ENCODE assay signal across 17 cellular contexts in the genomic region with DNA sequence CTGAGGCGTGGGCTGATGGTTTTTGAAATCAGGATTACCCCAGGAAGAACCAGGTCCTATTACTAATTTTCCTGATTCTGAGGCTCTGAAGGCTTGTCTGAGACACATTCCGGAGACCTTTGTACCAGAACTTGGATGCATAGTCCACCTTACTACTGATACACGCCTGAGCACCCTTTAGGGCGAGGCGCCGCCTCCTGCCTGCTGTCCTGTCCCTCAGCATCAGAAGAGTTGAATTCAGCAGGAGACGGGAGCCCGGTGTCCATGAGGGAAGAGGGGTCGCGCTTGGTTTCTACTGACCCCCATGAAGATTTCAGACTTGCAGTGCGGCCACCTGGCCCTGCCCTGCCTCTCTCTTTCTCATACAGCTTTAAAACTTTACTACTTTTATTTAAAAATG. TPM values are rescaled to one million over a fixed set of nuclear protein-coding genes. Genes with fewer than 3 reads are reported as not detected.
DNase-seq lines count a peak whose midpoint lies in the region; ATAC-seq, FAIRE-seq and TF ChIP-seq lines count a peak whose summit lies in the region.
"Had no signal": no experiment of that assay in that cellular context is flagged by ENCODE, and none has a peak within 500 bp of the region (broad histone marks: within the 10 kb centered on the region; RNA-seq: fewer than 3 reads in every experiment).

No MANE protein-coding gene starts in this region.

- POLR2A ChIA-PET in CD8-positive, alpha-beta memory T cell (lab: Charles Lee) = no interaction called here
- POLR2A ChIA-PET in WTC11 (lab: Charles Lee) (no interaction called here), endothelial cell of umbilical vein (lab: Charles Lee) (no interaction called here)

- TF ChIP-seq CTCF in WTC11 (IDR thresholded peaks at IDR 0.05) = no peak
- TF ChIP-seq CTCF in endothelial cell of umbilical vein (IDR thresholded peaks at IDR 0.05; ENCODE audit: extremely low read depth in 1 of 2, insufficient read depth in 1 of 2, low read depth in 1 of 2, low read length in 2 of 2) = no peak

- H3K27me3 ChIP-seq in CD8-positive, alpha-beta memory T cell (ENCODE audit: insufficient read depth, low read length, poor library complexity, severe bottlenecking) = no peaks in the 10 kb centered on the region
- H3K27me3 ChIP-seq in endothelial cell of umbilical vein (ENCODE audit: control insufficient read depth in 2 of 2, insufficient read depth in 2 of 2, low read length in 2 of 2) = no peaks in the 10 kb centered on the region
- H3K27me3 ChIP-seq: ascending aorta, pancreas, SJCRH30 had no signal

- peaks cover 0 to 1% of the 10 kb centered on the region in 2 donors for H3K27me3 Mint-ChIP-seq in CD8-positive, alpha-beta memory T cell
- no peaks in the 10 kb centered on the region for H3K27me3 Mint-ChIP-seq in WTC11 (ENCODE audit: low read depth)

- DNase-seq in CD8-positive, alpha-beta memory T cell = no peak
- DNase-seq in WTC11 (ENCODE audit: low spot score) (no peak), endothelial cell of umbilical vein (ENCODE audit: low read depth, low spot score) (no peak), posterior vena cava (ENCODE audit: low spot score) (peak; percentile 61), cortex of kidney (lab: John Stamatoyannopoulos, UW) (no peak), activated gamma-delta T cell (lab: John Stamatoyannopoulos, UW) (no peak)
- no peak for DNase-seq in stimulated activated CD4-positive, alpha-beta T cell treated with anti-CD3 and anti-CD28 coated beads, Interleukin-12 subunit alpha, Interleukin-12 subunit beta, amount 100 ng/mL, for 4 hours
- DNase-seq: activated T-cell treated with anti-CD3 and anti-CD28 coated beads, Interleukin-2, amount 50 U/mL, for 4 hours; AML-193; KBM-7; NCI-H2029 treated with DMSO at 0.1 percent for 48 hours; NCI-H510A treated with DMSO at 0.1 percent for 48 hours; SJCRH30; stimulated activated CD4-positive, alpha-beta T cell treated with anti-CD3 and anti-CD28 coated beads, Interleukin-4, amount 100 ng/mL, for 24 hours had no signal

- H3K36me3 ChIP-seq in CD8-positive, alpha-beta memory T cell (ENCODE audit: insufficient read depth, low read length) = peaks cover 48% of the 10 kb centered on the region
- peaks cover 0 to 2% of the 10 kb centered on the region in 2 experiments for H3K36me3 ChIP-seq in endothelial cell of umbilical vein (ENCODE audit: control insufficient read depth in 2 of 2, extremely low read depth in 1 of 2, insufficient read depth in 2 of 2, low read length in 2 of 2)
- H3K36me3 ChIP-seq: HAP-1 had no signal

- no peaks in the 10 kb centered on the region for H4K20me1 ChIP-seq in endothelial cell of umbilical vein (replicated peaks; ENCODE audit: control insufficient read depth, extremely low read depth, insufficient read depth, low read length)

- no peak for TF ChIP-seq POLR2A in endothelial cell of umbilical vein (IDR thresholded peaks at IDR 0.05; ENCODE audit: low read depth, low read length)

- H3K9me3 Mint-ChIP-seq in CD8-positive, alpha-beta memory T cell = no peaks in the 10 kb centered on the region
- H3K9me3 Mint-ChIP-seq in WTC11 = peaks cover 5% of the 10 kb centered on the region
- H3K9me3 Mint-ChIP-seq: activated T-cell treated with anti-CD3 and anti-CD28 coated beads, Interleukin-2, amount 50 U/mL, for 4 hours had no signal

- intact Hi-C loops in endothelial cell of umbilical vein (cut with micrococcal nuclease) = no loop called here
- intact Hi-C loops in posterior vena cava (cut with DNase I) = no loop called here

- H3K4me2 ChIP-seq in endothelial cell of umbilical vein (ENCODE audit: insufficient read depth, low read length) = no peak overlapping the region

- ATAC-seq in WTC11 = no peak; the same call in 1 of the 2 replicates
- ATAC-seq: activated T-cell treated with anti-CD3 and anti-CD28 coated beads, Interleukin-2, amount 50 U/mL, for 4 hours had no signal

- no peak overlapping the region for H3K9ac ChIP-seq in endothelial cell of umbilical vein (replicated peaks; ENCODE audit: extremely low read depth, insufficient read depth, low read length)

- dilution Hi-C loops in endothelial cell of umbilical vein (cut with MboI; ENCODE audit: extremely low pct_ligation_motif_present, low sequenced_read_pairs) = no loop called here

- no peak overlapping the region for H3K4me3 ChIP-seq in CD8-positive, alpha-beta memory T cell (ENCODE audit: low read length)
- no peak overlapping the region for H3K4me3 ChIP-seq in endothelial cell of umbilical vein (replicated peaks in 1 of 3; ENCODE audit: insufficient read depth in 1 of 3, low read depth in 1 of 3, low read length in 3 of 3)
- H3K4me3 ChIP-seq: ascending aorta, HAP-1, pancreas, SJCRH30 had no signal

- H3K36me3 Mint-ChIP-seq in CD8-positive, alpha-beta memory T cell = peaks cover 3 to 93% (median 18%) of the 10 kb centered on the region in 3 donors
- H3K36me3 Mint-ChIP-seq in WTC11 = peaks cover 16% of the 10 kb centered on the region

- peak overlapping the region in 2 of 7 donors; percentile 13 to 28 for H3K4me3 Mint-ChIP-seq in CD8-positive, alpha-beta memory T cell
- H3K4me3 Mint-ChIP-seq in WTC11 = no peak overlapping the region
- H3K4me3 Mint-ChIP-seq: activated T-cell treated with anti-CD3 and anti-CD28 coated beads, Interleukin-2, amount 50 U/mL, for 4 hours had no signal

- no peaks in the 10 kb centered on the region for H3K9me1 ChIP-seq in endothelial cell of umbilical vein (replicated peaks; ENCODE audit: control insufficient read depth, extremely low read depth, insufficient read depth, low read length)

- peaks cover 43% of the 10 kb centered on the region for H3K4me1 ChIP-seq in CD8-positive, alpha-beta memory T cell (ENCODE audit: insufficient read depth, low read length)
- no peaks in the 10 kb centered on the region for H3K4me1 ChIP-seq in endothelial cell of umbilical vein (ENCODE audit: control insufficient read depth, extremely low read depth, insufficient read depth, low read length)
- H3K4me1 ChIP-seq: HAP-1, pancreas had no signal

- no peak overlapping the region for H3K27ac ChIP-seq in CD8-positive, alpha-beta memory T cell (ENCODE audit: low read depth, low read length)
- H3K27ac ChIP-seq in endothelial cell of umbilical vein (ENCODE audit: insufficient read depth, low read depth, low read length) = no peak overlapping the region
- H3K27ac ChIP-seq: ascending aorta, pancreas, SJCRH30 had no signal

- no peaks in the 10 kb centered on the region for H3K79me2 ChIP-seq in endothelial cell of umbilical vein (ENCODE audit: control insufficient read depth, insufficient read depth, low read length)

- no peak overlapping the region for H2AFZ ChIP-seq in endothelial cell of umbilical vein (ENCODE audit: low read depth, low read length)

- CTCF ChIA-PET in CD8-positive, alpha-beta memory T cell (lab: Charles Lee) = interaction anchor here (1.0 to 1.2 kb wide), 2 partner anchors 11 to 162 kb away, joined by 3 read pairs; no protein-coding TSS in a partner anchor
- CTCF ChIA-PET in WTC11 (lab: Charles Lee) = interaction anchor here (1.0 to 1.7 kb wide), 3 partner anchors 11 to 70 kb away, joined by 3 to 6 read pairs (median 4); no protein-coding TSS in a partner anchor
- CTCF ChIA-PET in endothelial cell of umbilical vein (lab: Charles Lee) = interaction anchor here (1.5 kb wide), 1 partner anchor 16 kb away, joined by 3 read pairs; no protein-coding TSS in a partner anchor

- BruUV-seq in endothelial cell of umbilical vein (replicated peaks; lab: Mats Ljungman, UMichigan) = TSS peak; percentile 8

- no peak for FAIRE-seq in endothelial cell of umbilical vein (lab: Jason Lieb, UNC)
- FAIRE-seq: pancreas had no signal

- no peaks in the 10 kb centered on the region for H3K9me3 ChIP-seq in CD8-positive, alpha-beta memory T cell (ENCODE audit: low read length)
- H3K9me3 ChIP-seq in endothelial cell of umbilical vein (replicated peaks; ENCODE audit: control insufficient read depth, insufficient read depth, low read length) = no peaks in the 10 kb centered on the region
- H3K9me3 ChIP-seq: ascending aorta, HAP-1, pancreas, SJCRH30 had no signal

- peak overlapping the region; percentile 50 to 82 (median 68) for H3K27ac Mint-ChIP-seq in CD8-positive, alpha-beta memory T cell
- H3K27ac Mint-ChIP-seq in WTC11 = peak overlapping the region; percentile 24; the same call in 1 of the 2 replicates

- peaks cover 65 to 89% (median 67%) of the 10 kb centered on the region in 3 donors for H3K4me1 Mint-ChIP-seq in CD8-positive, alpha-beta memory T cell
- H3K4me1 Mint-ChIP-seq in WTC11 = peaks cover 43% of the 10 kb centered on the region

TF ChIP-seq in WTC11, 78 proteins besides CTCF, POLR2A, EP300 and RAD21 (continues in another document):
- TF ChIP-seq JUN (CRISPR knock-in tag; IDR thresholded peaks at IDR 0.05) = no peak
- TF ChIP-seq SOX15 (CRISPR knock-in tag; IDR thresholded peaks at IDR 0.05) = no peak
- TF ChIP-seq, protein P1, sequence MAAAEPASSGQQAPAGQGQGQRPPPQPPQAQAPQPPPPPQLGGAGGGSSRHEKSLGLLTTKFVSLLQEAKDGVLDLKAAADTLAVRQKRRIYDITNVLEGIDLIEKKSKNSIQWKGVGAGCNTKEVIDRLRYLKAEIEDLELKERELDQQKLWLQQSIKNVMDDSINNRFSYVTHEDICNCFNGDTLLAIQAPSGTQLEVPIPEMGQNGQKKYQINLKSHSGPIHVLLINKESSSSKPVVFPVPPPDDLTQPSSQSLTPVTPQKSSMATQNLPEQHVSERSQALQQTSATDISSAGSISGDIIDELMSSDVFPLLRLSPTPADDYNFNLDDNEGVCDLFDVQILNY (CRISPR knock-in tag; IDR thresholded peaks at IDR 0.05) = no peak

TF ChIP-seq in endothelial cell of umbilical vein, 7 proteins besides CTCF, POLR2A, EP300 and RAD21 (continues in another document):
- TF ChIP-seq JUN (IDR thresholded peaks at IDR 0.05; ENCODE audit: borderline replicate concordance, insufficient read depth, insufficient read length, low read depth) = no peak
- TF ChIP-seq FOS (IDR thresholded peaks at IDR 0.05; ENCODE audit: borderline replicate concordance, insufficient read depth, low read length) = no peak
- no peak for TF ChIP-seq POLR2AphosphoS5 (IDR thresholded peaks at IDR 0.05; ENCODE audit: insufficient read depth, low read depth, low read length)
- no peak for TF ChIP-seq GATA2 (IDR thresholded peaks at IDR 0.05; ENCODE audit: insufficient read depth, insufficient read length, low read depth, low read length)

RNA-seq across cellular contexts. Expression of gene KLF13, which starts 49.9 kb away (rescaled TPM):
- 100 to 1,000 TPM; 145 to 147 TPM for total RNA-seq in CD8-positive, alpha-beta memory T cell
- 109 TPM for polyA plus RNA-seq in CD8-positive, alpha-beta memory T cell
- total RNA-seq in WTC11 (2021) (36.9 to 38.1 TPM (median 37.2 TPM) in 3 replicates), endothelial cell of umbilical vein (30.1 and 31.9 TPM in 2 replicates), posterior vena cava (10 to 100 TPM; 49.6 to 97.8 TPM)
- polyA plus RNA-seq in endothelial cell of umbilical vein = 10.1 TPM in 2 replicates
- 12.0 and 12.9 TPM in 2 replicates for polyA plus RNA-seq in endothelial cell of umbilical vein (2011; cell fraction: cytosol; rRNA removed)
- 9.5 and 9.7 TPM in 2 replicates for polyA plus RNA-seq in endothelial cell of umbilical vein (2011; cell fraction: nucleus; rRNA removed)
- 22.6 and 23.3 TPM in 2 replicates for polyA plus RNA-seq in endothelial cell of umbilical vein (2012)
- polyA minus RNA-seq in endothelial cell of umbilical vein = 16.2 and 16.8 TPM in 2 replicates
- 34.2 TPM for polyA minus RNA-seq in endothelial cell of umbilical vein (2011; cell fraction: cytosol; rRNA and poly(A)+ RNA removed)
- polyA minus RNA-seq in endothelial cell of umbilical vein (2011; cell fraction: nucleus; rRNA and poly(A)+ RNA removed) = 4.9 and 5.0 TPM in 2 replicates
